In genomic region chr7:130286881-130287280, GRCh38 we compare ENCODE assay signal across 35 cellular contexts. TPM values are rescaled to one million over a fixed set of nuclear protein-coding genes. Genes with fewer than 3 reads are reported as not detected.
DNase-seq lines count a peak whose midpoint lies in the region; ATAC-seq lines count a peak whose summit lies in the region.
"Had no signal": no experiment of that assay in that cellular context is flagged by ENCODE, and none has a peak within 500 bp of the region (broad histone marks: within the 10 kb centered on the region; RNA-seq: fewer than 3 reads in every experiment).

No MANE protein-coding gene starts in this region.

- peaks cover 5% of the 10 kb centered on the region for H3K36me3 Mint-ChIP-seq in stimulated activated memory B cell treated with anti-CD40 and anti-IgM and Interleukin-4, amounts not matched to agents 10 μg/mL and 1 μg/mL and 100 μg/mL, for 72 hours
- H3K36me3 Mint-ChIP-seq: activated naive CD4-positive, alpha-beta T cell treated with anti-CD3 and anti-CD28 coated beads, Interleukin-2, amount 10 ng/mL, durations not matched to agents 7 days and 5 days; stimulated activated naive B cell treated with anti-CD40 and anti-IgM and Interleukin-4, amounts not matched to agents 10 μg/mL and 1 μg/mL and 100 μg/mL, for 72 hours had no signal

- no peak overlapping the region for H3K27ac Mint-ChIP-seq in stimulated activated memory B cell treated with anti-CD40 and anti-IgM and Interleukin-4, amounts not matched to agents 10 μg/mL and 1 μg/mL and 100 μg/mL, for 72 hours
- H3K27ac Mint-ChIP-seq: activated naive CD4-positive, alpha-beta T cell treated with anti-CD3 and anti-CD28 coated beads, Interleukin-2, amount 10 ng/mL, durations not matched to agents 7 days and 5 days; activated T-helper 1 cell treated with anti-CD3 and anti-CD28 coated beads, Interleukin-12 subunit alpha, Interleukin-12 subunit beta, Interleukin-2, Interleukin-4 antibody, amounts not matched to agents 30 ng/mL and 10 ng/mL and 1 ng/mL, durations not matched to agents 14 hours and 24 hours and 36 hours; B cell; naive thymus-derived CD4-positive, alpha-beta T cell; stimulated activated naive B cell treated with anti-CD40 and anti-IgM and Interleukin-4, amounts not matched to agents 10 μg/mL and 1 μg/mL and 100 μg/mL, for 72 hours had no signal

- H3K9me3 Mint-ChIP-seq in stimulated activated memory B cell treated with anti-CD40 and anti-IgM and Interleukin-4, amounts not matched to agents 10 μg/mL and 1 μg/mL and 100 μg/mL, for 72 hours: no peaks in the 10 kb centered on the region
- H3K9me3 Mint-ChIP-seq: activated naive CD4-positive, alpha-beta T cell treated with anti-CD3 and anti-CD28 coated beads, Interleukin-2, amount 10 ng/mL, durations not matched to agents 7 days and 5 days; activated T-helper 1 cell treated with anti-CD3 and anti-CD28 coated beads, Interleukin-12 subunit alpha, Interleukin-12 subunit beta, Interleukin-2, Interleukin-4 antibody, amounts not matched to agents 30 ng/mL and 10 ng/mL and 1 ng/mL, durations not matched to agents 14 hours and 24 hours and 36 hours; central memory CD8-positive, alpha-beta T cell; H9 had no signal

- no peak overlapping the region for H3K4me3 Mint-ChIP-seq in stimulated activated memory B cell treated with anti-CD40 and anti-IgM and Interleukin-4, amounts not matched to agents 10 μg/mL and 1 μg/mL and 100 μg/mL, for 72 hours
- H3K4me3 Mint-ChIP-seq: activated naive CD4-positive, alpha-beta T cell treated with anti-CD3 and anti-CD28 coated beads, Interleukin-2, amount 10 ng/mL, durations not matched to agents 7 days and 5 days; activated T-helper 1 cell treated with anti-CD3 and anti-CD28 coated beads, Interleukin-12 subunit alpha, Interleukin-12 subunit beta, Interleukin-2, Interleukin-4 antibody, amounts not matched to agents 30 ng/mL and 10 ng/mL and 1 ng/mL, durations not matched to agents 14 hours and 24 hours and 36 hours; B cell; central memory CD8-positive, alpha-beta T cell; H9; naive thymus-derived CD4-positive, alpha-beta T cell; stimulated activated naive B cell treated with anti-CD40 and anti-IgM and Interleukin-4, amounts not matched to agents 10 μg/mL and 1 μg/mL and 100 μg/mL, for 72 hours had no signal

- DNase-seq in A172 (ENCODE audit: low spot score) (peak; percentile 42), M059J (ENCODE audit: low read depth) (peak; percentile 81), astrocyte of the hippocampus (ENCODE audit: low read depth, low spot score) (peak; percentile 37), left colon (no peak), epidermal melanocyte (ENCODE audit: insufficient read length, low spot score) (no peak), dermis blood vessel endothelial cell (no peak)
- no peak for DNase-seq in activated CD4-positive, alpha-beta T cell treated with anti-CD3 and anti-CD28 coated beads, Interleukin-2, amount 50 U/mL, for 48 hours
- DNase-seq: activated CD4-positive, alpha-beta T cell treated with anti-CD3 and anti-CD28 coated beads for 48 hours; activated naive CD4-positive, alpha-beta T cell treated with anti-CD3 and anti-CD28 coated beads, Interleukin-2, amount 10 ng/mL, durations not matched to agents 7 days and 5 days; amygdala; DMS79; H9; heart left ventricle; left cardiac atrium; mesendoderm; naive thymus-derived CD4-positive, alpha-beta T cell; NCI-H1105; NCI-H2081 treated with DMSO at 0.1 percent for 48 hours; NCI-H446 treated with DMSO at 0.1 percent for 48 hours; NK-92 treated with Interleukin-12 subunit alpha and Interleukin-12 subunit beta, amount 100 ng/mL, for 24 hours; SK-N-SH; spleen; stimulated activated CD4-positive, alpha-beta T cell treated with anti-CD3 and anti-CD28 coated beads, Interleukin-4, amount 100 ng/mL, for 1 hour; stimulated activated naive B cell treated with anti-CD40 and anti-IgM and Interleukin-4, amounts not matched to agents 10 μg/mL and 1 μg/mL and 100 μg/mL, for 72 hours; T-helper 2 cell had no signal

- ATAC-seq in left colon: peak; percentile 48
- no peak for ATAC-seq in stimulated activated memory B cell treated with anti-CD40 and anti-IgM and Interleukin-4, amounts not matched to agents 10 μg/mL and 1 μg/mL and 100 μg/mL, for 72 hours
- ATAC-seq: heart left ventricle; left cardiac atrium; naive thymus-derived CD4-positive, alpha-beta T cell; Panc1; stimulated activated naive B cell treated with anti-CD40 and anti-IgM and Interleukin-4, amounts not matched to agents 10 μg/mL and 1 μg/mL and 100 μg/mL, for 72 hours had no signal

- H3K27me3 Mint-ChIP-seq in stimulated activated memory B cell treated with anti-CD40 and anti-IgM and Interleukin-4, amounts not matched to agents 10 μg/mL and 1 μg/mL and 100 μg/mL, for 72 hours: peaks cover 22% of the 10 kb centered on the region

- intact Hi-C loops in left colon (cut with DNase I, micrococcal nuclease): no loop called here

- H3K4me1 Mint-ChIP-seq in stimulated activated memory B cell treated with anti-CD40 and anti-IgM and Interleukin-4, amounts not matched to agents 10 μg/mL and 1 μg/mL and 100 μg/mL, for 72 hours: no peaks in the 10 kb centered on the region
- H3K4me1 Mint-ChIP-seq: activated naive CD4-positive, alpha-beta T cell treated with anti-CD3 and anti-CD28 coated beads, Interleukin-2, amount 10 ng/mL, durations not matched to agents 7 days and 5 days; B cell; central memory CD8-positive, alpha-beta T cell; H9; stimulated activated naive B cell treated with anti-CD40 and anti-IgM and Interleukin-4, amounts not matched to agents 10 μg/mL and 1 μg/mL and 100 μg/mL, for 72 hours had no signal

RNA-seq across cellular contexts. Expression of gene CPA4, which starts 6.1 kb away (rescaled TPM):
- 387 and 495 TPM in 2 replicates for total RNA-seq in A172 (2014; rRNA removed; shearing (Covaris generic))
- 564 and 723 TPM in 2 replicates for total RNA-seq in M059J (2014; rRNA removed; shearing (Covaris generic))
- not detected for total RNA-seq in left colon
- total RNA-seq in dermis blood vessel endothelial cell: 0.17 and 0.74 TPM in 2 replicates
- total RNA-seq: A673; activated T-helper 1 cell treated with anti-CD3 and anti-CD28 coated beads, Interleukin-12 subunit alpha, Interleukin-12 subunit beta, Interleukin-2, Interleukin-4 antibody, amounts not matched to agents 30 ng/mL and 10 ng/mL and 1 ng/mL, durations not matched to agents 14 hours and 24 hours and 36 hours; B cell; H9; naive thymus-derived CD4-positive, alpha-beta T cell; temporal lobe had no signal

RNA-seq across cellular contexts. Expression of gene CPA2, which starts 20.2 kb away (rescaled TPM):
- total RNA-seq in A172 (2014; rRNA removed; shearing (Covaris generic)): not detected in 2 replicates
- total RNA-seq in M059J (2014; rRNA removed; shearing (Covaris generic)): 0.17 and 3.0 TPM in 2 replicates
- total RNA-seq in left colon (1 to 10 TPM; 1.1 to 1.7 TPM), dermis blood vessel endothelial cell (not detected in 2 replicates)
- total RNA-seq: activated T-helper 1 cell treated with anti-CD3 and anti-CD28 coated beads, Interleukin-12 subunit alpha, Interleukin-12 subunit beta, Interleukin-2, Interleukin-4 antibody, amounts not matched to agents 30 ng/mL and 10 ng/mL and 1 ng/mL, durations not matched to agents 14 hours and 24 hours and 36 hours; B cell; fibroblast of villous mesenchyme; H9; naive thymus-derived CD4-positive, alpha-beta T cell; temporal lobe; vagina had no signal

RNA-seq across cellular contexts. Expression of gene CPA5, which starts 57.7 kb away (rescaled TPM):
- 0.28 and 1.0 TPM in 2 replicates for total RNA-seq in A172 (2014; rRNA removed; shearing (Covaris generic))
- not detected in 2 replicates for total RNA-seq in M059J (2014; rRNA removed; shearing (Covaris generic))
- total RNA-seq in left colon (not detected), dermis blood vessel endothelial cell (not detected in 2 replicates)
- total RNA-seq: A673, B cell, fibroblast of villous mesenchyme, H9, heart left ventricle, left cardiac atrium, omental fat pad, temporal lobe, vagina had no signal

Comparison
In these comparisons a context has a peak if more than half of its experiments do, and no peak if none do; other contexts are left out.
1. DNase-seq: peak in A172 (single experiment), M059J (single experiment) and astrocyte of the hippocampus (single experiment); none in left colon (0 of 2), activated CD4-positive, alpha-beta T cell treated with anti-CD3 and anti-CD28 coated beads, Interleukin-2, amount 50 U/mL, for 48 hours (0 of 2), epidermal melanocyte (single experiment) and dermis blood vessel endothelial cell (single experiment).
2. RNA of gene CPA4, which starts 6.1 kb away (total RNA-seq): 564 to 723 TPM in M059J and 387 to 495 TPM in A172; 0.17 to 0.74 TPM in dermis blood vessel endothelial cell and not detected in left colon; every median in the first group is over 100 times any median in the second.